In the genomic region with DNA sequence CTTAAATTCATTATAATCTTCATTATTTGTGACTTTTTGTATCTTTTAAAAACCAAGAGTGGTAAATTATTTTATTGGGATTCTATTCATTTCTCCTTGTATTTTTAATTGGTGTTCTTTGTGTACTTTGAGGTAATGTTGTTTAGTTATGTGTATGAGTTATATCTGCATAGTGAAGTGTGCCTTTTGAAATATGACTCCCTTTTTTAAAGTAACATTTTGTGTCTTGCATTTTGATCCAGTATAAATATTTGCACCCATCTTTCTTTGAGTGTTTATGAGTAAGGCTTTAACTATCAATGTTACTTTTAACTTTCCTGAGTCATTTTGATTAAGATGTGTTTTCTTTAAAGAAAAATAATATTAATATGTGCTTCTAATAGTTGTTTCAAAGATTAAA, we compare ENCODE assay signal across 33 cellular contexts.
"Had no signal": no experiment of that assay in that cellular context is flagged by ENCODE, and none has a peak within 500 bp of the region (broad histone marks: within the 10 kb centered on the region; RNA-seq: fewer than 3 reads in every experiment).

No MANE protein-coding gene starts in this region.

- H3K4me1 ChIP-seq: adrenal gland, body of pancreas, breast epithelium had no signal

- DNase-seq: activated B cell treated with CpG ODN at 0.5 μM for 24 hours; activated CD4-positive, alpha-beta memory T cell treated with anti-CD3 and anti-CD28 coated beads for 36 hours; activated CD4-positive, alpha-beta T cell treated with anti-CD3 and anti-CD28 coated beads for 4 hours; activated CD4-positive, alpha-beta T cell treated with anti-CD3 and anti-CD28 coated beads, Interleukin-2, amount 10 ng/mL, durations not matched to agents 24 days and 14 days; activated CD4-positive, alpha-beta T cell treated with anti-CD3 and anti-CD28 coated beads, Interleukin-2, amount 50 U/mL, for 1 hour; activated CD4-positive, alpha-beta T cell treated with anti-CD3 and anti-CD28 coated beads, Interleukin-2, amount 50 U/mL, for 4 hours; activated CD4-positive, CD25-positive, alpha-beta regulatory T cell treated with anti-CD3 and anti-CD28 coated beads, Interleukin-2, amount 50 U/mL, for 72 hours; activated CD8-positive, alpha-beta memory T cell treated with anti-CD3 and anti-CD28 coated beads, Interleukin-2, amount 50 U/mL, for 4 hours; activated CD8-positive, alpha-beta T cell treated with anti-CD3 and anti-CD28 coated beads for 36 hours; activated effector memory CD4-positive, alpha-beta T cell treated with anti-CD3 and anti-CD28 coated beads, Interleukin-2, amount 50 U/mL, for 16 hours; activated gamma-delta T cell treated with Interleukin-2 at 50 U/mL for 16 hours; activated naive CD4-positive, alpha-beta T cell; activated naive CD4-positive, alpha-beta T cell treated with anti-CD3 and anti-CD28 coated beads for 36 hours; activated naive CD4-positive, alpha-beta T cell treated with anti-CD3 and anti-CD28 coated beads, Interleukin-2, amount 50 U/mL, for 16 hours; activated naive CD8-positive, alpha-beta T cell treated with anti-CD3 and anti-CD28 coated beads for 36 hours; activated T-cell treated with anti-CD3 and anti-CD28 coated beads for 4 hours; activated T-cell treated with anti-CD3 and anti-CD28 coated beads, Interleukin-2, amount 50 U/mL, for 1 hour; activated T-cell treated with anti-CD3 and anti-CD28 coated beads, Interleukin-2, amount 50 U/mL, for 4 hours; activated T-cell treated with anti-CD3 and anti-CD28 coated beads, Interleukin-2, amount 50 U/mL, for 72 hours; adrenal gland; amniotic stem cell; aorta; body of pancreas; brain microvascular endothelial cell; central memory CD4-positive, alpha-beta T cell; T-helper 17 cell; T-helper 9 cell had no signal

- H3K36me3 ChIP-seq: adrenal gland, brain microvascular endothelial cell, breast epithelium had no signal

- FAIRE-seq: astrocyte, TTC549 had no signal

- H3K4me3 ChIP-seq: adrenal gland, body of pancreas, breast epithelium had no signal

- ATAC-seq: activated CD8-positive, alpha-beta T cell treated with anti-CD3 and anti-CD28 coated beads for 36 hours; activated naive CD4-positive, alpha-beta T cell treated with anti-CD3 and anti-CD28 coated beads, Interleukin-2, amount 50 U/mL, for 72 hours; activated T-cell treated with anti-CD3 and anti-CD28 coated beads, Interleukin-2, amount 50 U/mL, for 4 hours; activated T-cell treated with anti-CD3 and anti-CD28 coated beads, Interleukin-2, amount 50 U/mL, for 72 hours; activated T-helper 17 cell treated with anti-CD3 and anti-CD28 coated beads, Interleukin-2, amount 50 U/mL, for 72 hours; body of pancreas; T-helper 17 cell had no signal

- H3K27me3 ChIP-seq: adrenal gland, brain microvascular endothelial cell, breast epithelium had no signal

- H3K9me3 ChIP-seq: adrenal gland, body of pancreas, breast epithelium had no signal

- H3K27ac ChIP-seq: adrenal gland, body of pancreas, brain microvascular endothelial cell, breast epithelium, VCaP had no signal
